In the genomic region with DNA sequence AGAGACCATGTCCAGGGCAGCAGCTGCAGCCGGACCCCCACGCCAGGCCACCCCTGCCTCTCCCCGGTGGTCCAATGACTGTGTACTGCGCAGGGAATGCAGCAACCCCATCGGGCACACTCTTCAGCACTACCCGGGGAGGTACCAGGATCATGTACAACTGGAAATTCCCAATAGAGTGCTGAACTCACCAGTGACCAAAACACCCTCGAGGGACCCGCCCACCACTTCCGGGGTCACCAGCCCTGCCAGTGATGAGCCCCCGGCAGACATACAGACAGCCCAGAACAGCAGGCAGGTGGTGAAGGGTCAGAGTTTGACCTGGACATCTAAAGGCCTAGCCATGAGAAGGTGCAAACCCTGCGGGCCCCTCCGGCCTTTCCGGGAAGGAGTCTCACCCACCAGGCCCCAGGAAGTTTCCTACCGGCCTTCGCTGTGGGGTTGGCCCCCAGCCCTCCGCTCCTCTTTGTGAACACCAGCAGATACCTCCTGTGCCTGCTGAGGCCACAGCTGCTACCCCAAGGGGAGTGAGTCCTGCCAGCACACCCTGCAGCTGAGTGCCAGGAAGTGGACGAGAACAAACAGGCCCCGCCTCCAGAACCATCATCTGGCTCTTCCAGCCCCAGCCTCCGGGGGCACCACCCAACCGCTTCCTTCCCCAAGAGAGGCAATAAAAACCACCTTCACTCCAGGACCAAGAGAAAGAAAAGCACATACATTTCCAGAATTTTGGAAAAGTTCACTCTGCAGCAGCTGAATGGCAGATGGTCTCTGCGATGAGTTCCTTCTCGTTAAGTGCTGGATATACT, we compare ENCODE assay signal across 9 cellular contexts. TPM values are rescaled to one million over a fixed set of nuclear protein-coding genes. Genes with fewer than 3 reads are reported as not detected.
DNase-seq lines count a peak whose midpoint lies in the region; ATAC-seq lines count a peak whose summit lies in the region.
"Had no signal": no experiment of that assay in that cellular context is flagged by ENCODE, and none has a peak within 500 bp of the region (broad histone marks: within the 10 kb centered on the region; RNA-seq: fewer than 3 reads in every experiment).

No MANE protein-coding gene starts in this region.

- no peaks in the 10 kb centered on the region for H3K9me3 ChIP-seq in skeletal muscle tissue (ENCODE audit: control insufficient read depth in 3 of 3, low read length in 3 of 3)
- H3K9me3 ChIP-seq: HAP-1 had no signal

- intact Hi-C loops in left cardiac atrium (cut with DNase I): no loop called here

- H3K27ac ChIP-seq in skeletal muscle tissue (ENCODE audit: low read depth, low read length): peak overlapping the region; percentile 61

- H3K4me3 ChIP-seq in skeletal muscle tissue (ENCODE audit: low read length in 3 of 3): peak overlapping the region; percentile 0 to 61 (median 24)
- H3K4me3 ChIP-seq: HAP-1 had no signal

- peaks cover 21% of the 10 kb centered on the region for H3K36me3 Mint-ChIP-seq in activated naive CD4-positive, alpha-beta T cell treated with anti-CD3 and anti-CD28 coated beads, Interleukin-2, amount 50 U/mL, for 24 hours

- DNase-seq in AG20443 (ENCODE audit: low spot score) (peak; percentile 74), SK-N-DZ (ENCODE audit: low spot score) (peak; percentile 18), left cardiac atrium (peak; percentile 77), retina (no peak)

- no peaks in the 10 kb centered on the region for H3K9me3 Mint-ChIP-seq in activated naive CD4-positive, alpha-beta T cell treated with anti-CD3 and anti-CD28 coated beads, Interleukin-2, amount 50 U/mL, for 24 hours

- peaks cover 3 to 11% (median 10%) of the 10 kb centered on the region in 3 donors for H3K4me1 ChIP-seq in skeletal muscle tissue (ENCODE audit: control insufficient read depth in 3 of 3, insufficient read depth in 3 of 3, low read length in 3 of 3)
- H3K4me1 ChIP-seq: HAP-1 had no signal

- H3K36me3 ChIP-seq in skeletal muscle tissue (ENCODE audit: control insufficient read depth in 3 of 3, insufficient read depth in 3 of 3, low read length in 3 of 3): peaks cover 40 to 61% (median 54%) of the 10 kb centered on the region in 3 donors

- no peaks in the 10 kb centered on the region for H3K27me3 ChIP-seq in skeletal muscle tissue (ENCODE audit: control insufficient read depth in 3 of 3, insufficient read depth in 3 of 3, low read length in 3 of 3)

- H3K27ac Mint-ChIP-seq in activated naive CD4-positive, alpha-beta T cell treated with anti-CD3 and anti-CD28 coated beads, Interleukin-2, amount 50 U/mL, for 24 hours: peak overlapping the region; percentile 65

- H3K27me3 Mint-ChIP-seq in activated naive CD4-positive, alpha-beta T cell treated with anti-CD3 and anti-CD28 coated beads, Interleukin-2, amount 50 U/mL, for 24 hours: no peaks in the 10 kb centered on the region

- H3K9ac ChIP-seq in skeletal muscle tissue (ENCODE audit: low read depth in 1 of 3, low read length in 3 of 3): peak overlapping the region; percentile 53 to 65 (median 65)

- H3K4me3 Mint-ChIP-seq in activated naive CD4-positive, alpha-beta T cell treated with anti-CD3 and anti-CD28 coated beads, Interleukin-2, amount 50 U/mL, for 24 hours: peak overlapping the region; percentile 80

- ATAC-seq in GM19043 (IDR thresholded peaks at IDR 0.05; ENCODE audit: low read depth, unreplicated experiment) (peak; percentile 91), HG03469 (IDR thresholded peaks at IDR 0.05; ENCODE audit: unreplicated experiment) (peak; percentile 62), left cardiac atrium (peak; percentile 89 to 90)

- H3K4me1 Mint-ChIP-seq in activated naive CD4-positive, alpha-beta T cell treated with anti-CD3 and anti-CD28 coated beads, Interleukin-2, amount 50 U/mL, for 24 hours: peaks cover 25% of the 10 kb centered on the region

RNA-seq across cellular contexts. Expression of a gene that starts 5.0 kb away (rescaled TPM):
- polyA plus RNA-seq in SK-N-DZ (2014; cell fraction: cytosol; rRNA removed): 0.28 TPM in 1 of 2 replicates, not detected in the other
- polyA plus RNA-seq in SK-N-DZ (2014; cell fraction: nucleus; rRNA removed): not detected in 2 replicates
- total RNA-seq in left cardiac atrium: under 1 TPM; 0.26 to 0.29 TPM
- not detected for total RNA-seq in skeletal muscle tissue

RNA-seq across cellular contexts. Expression of a gene that starts 17.1 kb away (rescaled TPM):
- polyA plus RNA-seq in SK-N-DZ (2014; cell fraction: cytosol; rRNA removed): 125 and 169 TPM in 2 replicates
- 63.5 and 84.0 TPM in 2 replicates for polyA plus RNA-seq in SK-N-DZ (2014; cell fraction: nucleus; rRNA removed)
- total RNA-seq in left cardiac atrium (10 to 100 TPM; 31.5 to 40.9 TPM), skeletal muscle tissue (37.6 TPM)

RNA-seq across cellular contexts. Expression of a gene that starts 17.4 kb away (rescaled TPM):
- polyA plus RNA-seq in SK-N-DZ (2014; cell fraction: cytosol; rRNA removed): 19.2 and 22.5 TPM in 2 replicates
- polyA plus RNA-seq in SK-N-DZ (2014; cell fraction: nucleus; rRNA removed): 18.6 and 19.2 TPM in 2 replicates
- total RNA-seq in left cardiac atrium: 1 to 10 TPM; 6.2 to 7.2 TPM
- 12.0 TPM for total RNA-seq in skeletal muscle tissue

RNA-seq across cellular contexts. Expression of a gene that starts 32.8 kb away (rescaled TPM):
- 87.0 and 123 TPM in 2 replicates for polyA plus RNA-seq in SK-N-DZ (2014; cell fraction: cytosol; rRNA removed)
- 126 and 144 TPM in 2 replicates for polyA plus RNA-seq in SK-N-DZ (2014; cell fraction: nucleus; rRNA removed)
- 10 to 100 TPM; 46.9 to 58.7 TPM for total RNA-seq in left cardiac atrium
- total RNA-seq in skeletal muscle tissue: 34.4 TPM

RNA-seq across cellular contexts. Expression of a gene that starts 55.7 kb away (rescaled TPM):
- 0.10 TPM in 1 of 2 replicates, not detected in the other for polyA plus RNA-seq in SK-N-DZ (2014; cell fraction: cytosol; rRNA removed)
- polyA plus RNA-seq in SK-N-DZ (2014; cell fraction: nucleus; rRNA removed): 0.07 and 4.8 TPM in 2 replicates
- total RNA-seq in left cardiac atrium (not detected), skeletal muscle tissue (2.1 TPM)
